Comparison of ENCODE assay signal across 16 cellular contexts in the genomic region with DNA sequence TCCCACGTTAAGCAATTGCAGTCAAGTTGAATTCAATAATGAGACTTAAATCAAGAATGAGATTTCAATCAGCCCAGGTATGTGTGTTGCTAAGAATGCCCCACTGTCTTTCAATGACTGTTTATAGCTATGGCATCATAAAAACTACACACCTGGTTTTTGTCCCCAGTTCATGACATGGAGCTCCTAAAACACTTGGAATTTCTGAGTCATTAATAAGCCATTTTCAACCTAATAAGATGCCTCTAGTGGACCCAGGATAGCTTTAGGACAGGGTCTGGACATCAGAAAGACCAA.
"Had no signal": no experiment of that assay in that cellular context is flagged by ENCODE, and none has a peak within 500 bp of the region (broad histone marks: within the 10 kb centered on the region; RNA-seq: fewer than 3 reads in every experiment).

No MANE protein-coding gene starts in this region.

- DNase-seq: activated B cell treated with CpG ODN at 0.5 μM for 24 hours; activated CD8-positive, alpha-beta memory T cell treated with anti-CD3 and anti-CD28 coated beads, Interleukin-2, amount 50 U/mL, for 4 hours; activated CD8-positive, alpha-beta T cell treated with anti-CD3 and anti-CD28 coated beads, Interleukin-2, amount 10 ng/mL, durations not matched to agents 7 days and 5 days; activated effector memory CD4-positive, alpha-beta T cell treated with anti-CD3 and anti-CD28 coated beads, Interleukin-2, amount 50 U/mL, for 16 hours; activated T-cell treated with anti-CD3 and anti-CD28 coated beads, Interleukin-2, amount 50 U/mL, for 48 hours; adrenal gland; caudate nucleus; effector CD8-positive, alpha-beta T cell; esophagus squamous epithelium; glutamatergic neuron; kidney glomerular epithelial cell; stimulated activated naive CD8-positive, alpha-beta T cell treated with anti-CD3 and anti-CD28 coated beads, Interleukin-15, amount 100 ng/mL, for 72 hours; testis had no signal

- H3K9me3 ChIP-seq: adrenal gland, esophagus squamous epithelium, neutrophil, testis had no signal

- H3K4me3 ChIP-seq: adrenal gland, coronary artery, esophagus squamous epithelium, testis had no signal

- H3K27ac ChIP-seq: adrenal gland, coronary artery, neutrophil, testis had no signal

- H3K36me3 ChIP-seq: esophagus squamous epithelium, neutrophil had no signal

- ATAC-seq: sciatic nerve; stimulated activated naive CD8-positive, alpha-beta T cell treated with anti-CD3 and anti-CD28 coated beads, Interleukin-15, amount 100 ng/mL, for 72 hours had no signal

- H3K27me3 ChIP-seq: adrenal gland, esophagus squamous epithelium, neutrophil, testis had no signal

- H3K4me1 ChIP-seq: testis had no signal
